8 cellular contexts compared by ENCODE assay signal in the genomic region with DNA sequence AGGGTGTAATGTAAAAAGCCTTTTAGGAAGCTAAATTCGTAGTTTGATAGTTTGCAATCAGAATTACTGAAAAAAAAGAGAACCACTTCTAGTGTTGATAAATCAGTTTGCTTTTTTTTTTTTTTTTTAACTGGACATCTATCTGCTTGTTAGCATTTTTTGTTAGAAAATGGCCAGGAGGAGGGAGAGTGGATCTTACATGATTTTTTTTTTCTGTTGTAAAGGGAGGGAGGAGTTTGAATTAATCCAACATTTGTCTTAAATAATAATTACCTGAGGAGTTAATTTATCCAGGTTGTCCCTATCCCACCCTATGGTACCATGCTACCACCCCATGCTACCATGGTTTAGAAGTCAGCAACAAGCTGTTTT. TPM values are rescaled to one million over a fixed set of nuclear protein-coding genes. Genes with fewer than 3 reads are reported as not detected.
DNase-seq lines count a peak whose midpoint lies in the region; ATAC-seq, FAIRE-seq and TF ChIP-seq lines count a peak whose summit lies in the region.

No MANE protein-coding gene starts in this region.

- TF ChIP-seq CTCF in body of pancreas (IDR thresholded peaks at IDR 0.05) (no peak), lower lobe of right lung (IDR thresholded peaks at IDR 0.05) (no peak), type B pancreatic cell (conservative IDR thresholded peaks at IDR 0.05) (no peak)

- no peak for TF ChIP-seq POLR2A in body of pancreas (IDR thresholded peaks at IDR 0.05)

- H3K27me3 Mint-ChIP-seq in activated T-cell treated with anti-CD3 and anti-CD28 coated beads, Interleukin-2, amount 50 U/mL, for 72 hours (ENCODE audit: low read depth), result no peaks in the 10 kb centered on the region
- H3K27me3 Mint-ChIP-seq in type B pancreatic cell, result no peaks in the 10 kb centered on the region

- peaks cover 48% of the 10 kb centered on the region for H3K4me1 ChIP-seq in body of pancreas
- H3K4me1 ChIP-seq in lower lobe of right lung, result peaks cover 30% of the 10 kb centered on the region

- no peak for FAIRE-seq in HTR-8/SVneo (lab: Jason Lieb, UNC)

- H3K4me3 ChIP-seq in body of pancreas (peak overlapping the region in 1 of 2 donors; percentile 85), lower lobe of right lung (peak overlapping the region; percentile 83)

- peaks cover 59% of the 10 kb centered on the region for H3K4me1 Mint-ChIP-seq in activated T-cell treated with anti-CD3 and anti-CD28 coated beads, Interleukin-2, amount 50 U/mL, for 72 hours (ENCODE audit: low read depth)
- H3K4me1 Mint-ChIP-seq in type B pancreatic cell (ENCODE audit: unreplicated experiment), result peaks cover 37% of the 10 kb centered on the region

- peak overlapping the region; percentile 95 for H3K27ac Mint-ChIP-seq in activated T-cell treated with anti-CD3 and anti-CD28 coated beads, Interleukin-2, amount 50 U/mL, for 72 hours
- H3K27ac Mint-ChIP-seq in type B pancreatic cell, result peak overlapping the region; percentile 97

- H3K9me3 Mint-ChIP-seq in activated T-cell treated with anti-CD3 and anti-CD28 coated beads, Interleukin-2, amount 50 U/mL, for 72 hours, result no peaks in the 10 kb centered on the region
- H3K9me3 Mint-ChIP-seq in type B pancreatic cell, result no peaks in the 10 kb centered on the region

- H3K36me3 Mint-ChIP-seq in activated T-cell treated with anti-CD3 and anti-CD28 coated beads, Interleukin-2, amount 50 U/mL, for 72 hours (ENCODE audit: insufficient read depth in 2 of 2), result peaks cover 3 to 5% of the 10 kb centered on the region in 2 donors
- H3K36me3 Mint-ChIP-seq in type B pancreatic cell, result no peaks in the 10 kb centered on the region

- H3K27ac ChIP-seq in body of pancreas, result peak overlapping the region in 3 of 4 donors; percentile 95 to 97 (median 96)
- peak overlapping the region; percentile 96 for H3K27ac ChIP-seq in lower lobe of right lung

- 0% methylated on average over 1 of the region's 1 CpG for WGBS in body of pancreas, 2 donors

- intact Hi-C loops in body of pancreas (cut with DNase I) (no loop called here), lower lobe of right lung (cut with DNase I) (no loop called here)

- H3K27me3 ChIP-seq in body of pancreas (no peaks in the 10 kb centered on the region), lower lobe of right lung (ENCODE audit: low read depth) (no peaks in the 10 kb centered on the region)

- no peak for ATAC-seq in activated T-cell treated with anti-CD3 and anti-CD28 coated beads, Interleukin-2, amount 50 U/mL, for 72 hours (replicated peaks in 1 of 2)
- ATAC-seq in body of pancreas, result no peak
- no peak for ATAC-seq in lower lobe of right lung

- no peak for DNase-seq in activated T-cell treated with anti-CD3 and anti-CD28 coated beads, Interleukin-2, amount 50 U/mL, for 72 hours
- DNase-seq in activated T-cell treated with anti-CD3 and anti-CD28 coated beads, Interleukin-2, amount 50 U/mL, for 48 hours, result no peak
- DNase-seq in body of pancreas, result no peak
- no peak for DNase-seq in lower lobe of right lung
- no peak for DNase-seq in type B pancreatic cell (ENCODE audit: extremely low spot score, unreplicated experiment)
- DNase-seq in NCI-H748 (lab: John Stamatoyannopoulos, UW; ENCODE audit: unreplicated experiment), result no peak
- DNase-seq in HTR-8/SVneo (ENCODE audit: insufficient read length, low spot score), result no peak
- no peak for DNase-seq in HPDE6-E6E7 (ENCODE audit: extremely low spot score)

- H3K9me3 ChIP-seq in body of pancreas (no peaks in the 10 kb centered on the region), lower lobe of right lung (no peaks in the 10 kb centered on the region)

- H3K4me3 Mint-ChIP-seq in activated T-cell treated with anti-CD3 and anti-CD28 coated beads, Interleukin-2, amount 50 U/mL, for 72 hours, result peak overlapping the region; percentile 88 to 98
- H3K4me3 Mint-ChIP-seq in type B pancreatic cell, result peak overlapping the region; percentile 93

- H3K36me3 ChIP-seq in body of pancreas (replicated peaks in 1 of 2; ENCODE audit: insufficient read depth in 1 of 2, low read depth in 2 of 2) (no peaks in the 10 kb centered on the region), lower lobe of right lung (no peaks in the 10 kb centered on the region)

RNA-seq across cellular contexts. Expression of a gene that starts 1.2 kb away (rescaled TPM):
- 10 to 100 TPM; 28.8 to 29.9 TPM for total RNA-seq in activated T-cell treated with anti-CD3 and anti-CD28 coated beads, Interleukin-2, amount 50 U/mL, for 72 hours
- total RNA-seq in body of pancreas, result 10 to 100 TPM; 14.2 to 17.4 TPM
- 34.7 TPM for total RNA-seq in lower lobe of right lung
- total RNA-seq in type B pancreatic cell (ENCODE audit: low replicate concordance), result 25.2 and 37.2 TPM in 2 replicates
